ENCODE assay signal across 17 cellular contexts in the genomic region with DNA sequence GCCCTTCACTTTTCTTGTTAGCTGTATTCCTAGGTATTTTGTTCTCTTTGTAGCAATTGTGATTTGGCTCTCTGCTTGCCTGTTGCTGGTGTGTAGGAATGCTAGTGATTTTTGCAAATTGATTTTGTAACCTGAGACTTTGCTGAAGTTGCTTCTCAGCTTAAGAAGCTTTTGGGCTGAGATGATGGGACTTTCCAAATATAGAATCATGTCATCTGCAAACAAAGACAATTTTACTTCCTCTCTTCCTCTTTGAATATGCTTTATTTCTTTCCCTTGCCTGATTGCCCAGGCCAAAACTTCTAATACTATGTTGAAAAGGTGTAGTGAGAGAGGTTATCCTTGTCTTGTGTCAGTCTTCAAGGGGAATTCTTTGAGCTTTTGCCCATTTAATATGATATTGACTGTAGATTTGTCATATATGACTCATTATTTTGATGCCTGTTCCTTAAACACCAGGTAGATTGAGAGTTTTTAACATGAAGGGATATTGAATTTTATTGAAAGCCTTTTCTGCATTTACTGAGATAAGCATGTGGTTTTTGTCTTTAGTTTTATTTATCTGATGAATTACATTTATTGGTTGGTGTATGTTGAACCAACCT. TPM values are rescaled to one million over a fixed set of nuclear protein-coding genes. Genes with fewer than 3 reads are reported as not detected.
DNase-seq lines count a peak whose midpoint lies in the region; ATAC-seq and TF ChIP-seq lines count a peak whose summit lies in the region.
"Had no signal": no experiment of that assay in that cellular context is flagged by ENCODE, and none has a peak within 500 bp of the region (broad histone marks: within the 10 kb centered on the region; RNA-seq: fewer than 3 reads in every experiment).

No MANE protein-coding gene starts in this region.

- no peaks in the 10 kb centered on the region for H3K27me3 ChIP-seq in IMR-90 (ENCODE audit: control insufficient read depth, insufficient read depth, low read length)
- no peaks in the 10 kb centered on the region for H3K27me3 ChIP-seq in naive thymus-derived CD4-positive, alpha-beta T cell (ENCODE audit: control insufficient read depth in 2 of 2, insufficient read depth in 2 of 2, low read length in 2 of 2)

- no peaks in the 10 kb centered on the region for H3K9me3 ChIP-seq in IMR-90 (ENCODE audit: control insufficient read depth, insufficient read depth, low read length)
- H3K9me3 ChIP-seq in naive thymus-derived CD4-positive, alpha-beta T cell (ENCODE audit: control insufficient read depth in 2 of 3, low read length in 3 of 3), result peaks cover 0 to 3% (median 0%) of the 10 kb centered on the region in 3 experiments
- H3K9me3 ChIP-seq: thoracic aorta had no signal

- POLR2A ChIA-PET in activated CD4-positive, alpha-beta T cell treated with anti-CD3 and anti-CD28 coated beads for 36 hours (lab: Charles Lee), result interaction anchor here (0.5 to 2.7 kb wide), 2 partner anchors 37 to 55 kb away, joined by 4 to 8 read pairs; partner anchors contain the start of gene CLEC2D
- POLR2A ChIA-PET in IMR-90 (lab: Charles Lee; ENCODE audit: unreplicated experiment), result interaction anchor here (0.6 kb wide), 1 partner anchor 50 kb away, joined by 5 read pairs; no protein-coding TSS in a partner anchor
- POLR2A ChIA-PET in naive thymus-derived CD4-positive, alpha-beta T cell (lab: Charles Lee), result interaction anchor here (0.7 to 5.3 kb wide), 16 partner anchors 9 to 91 kb away, joined by 3 to 79 read pairs (median 4); no protein-coding TSS in a partner anchor

- H3K18ac ChIP-seq in IMR-90 (ENCODE audit: low read depth, low read length), result no peak overlapping the region

- peak overlapping the region; percentile 52 for H3K27ac Mint-ChIP-seq in activated CD4-positive, alpha-beta T cell treated with anti-CD3 and anti-CD28 coated beads for 36 hours
- H3K27ac Mint-ChIP-seq in activated T-helper 1 cell treated with anti-CD3 and anti-CD28 coated beads, Interleukin-12 subunit alpha, Interleukin-12 subunit beta, Interleukin-2, Interleukin-4 antibody, amounts not matched to agents 30 ng/mL and 10 ng/mL and 1 ng/mL, durations not matched to agents 14 hours and 24 hours and 36 hours, result peak overlapping the region; percentile 77
- peak overlapping the region; percentile 58 to 96 (median 87) for H3K27ac Mint-ChIP-seq in naive thymus-derived CD4-positive, alpha-beta T cell

- no TSS peak for BruUV-seq in IMR-90 (replicated peaks; lab: Mats Ljungman, UMichigan)

- H3K56ac ChIP-seq in IMR-90 (ENCODE audit: extremely low read depth, insufficient read depth, low read length), result no peak overlapping the region

- TF ChIP-seq RAD21 in IMR-90 (IDR thresholded peaks at IDR 0.05; ENCODE audit: low read length), result no peak

- no peak overlapping the region for H3K4ac ChIP-seq in IMR-90 (ENCODE audit: low read depth, low read length)

- no peak overlapping the region for H2BK15ac ChIP-seq in IMR-90 (ENCODE audit: low read depth, low read length)

- no peak overlapping the region for H3K4me3 ChIP-seq in IMR-90 (ENCODE audit: insufficient read depth, low read depth, low read length)
- peak overlapping the region; percentile 13 for H3K4me3 ChIP-seq in naive thymus-derived CD4-positive, alpha-beta T cell (ENCODE audit: low read length)
- H3K4me3 ChIP-seq: thoracic aorta had no signal

- H2AFZ ChIP-seq in IMR-90 (replicated peaks; ENCODE audit: low read length, poor library complexity), result no peak overlapping the region

- no peak overlapping the region for H3K14ac ChIP-seq in IMR-90 (replicated peaks; ENCODE audit: low read depth, low read length)

- no peaks in the 10 kb centered on the region for H3K9me1 ChIP-seq in IMR-90 (ENCODE audit: insufficient read depth, low read length)

- H4K8ac ChIP-seq in IMR-90 (ENCODE audit: low read depth in 2 of 2, low read length in 2 of 2), result no peak overlapping the region

- no peak overlapping the region for H2AK5ac ChIP-seq in IMR-90 (ENCODE audit: low read depth, low read length)

- in situ Hi-C loops in IMR-90 (cut with MboI; ENCODE audit: low sequenced_read_pairs), result loop anchor here (5.0 to 25.0 kb wide), 2 partner anchors 69 to 369 kb away; no protein-coding TSS in a partner anchor

- H3K79me1 ChIP-seq in IMR-90 (ENCODE audit: low read depth in 1 of 2, low read length in 2 of 2), result no peaks in the 10 kb centered on the region

- no peak overlapping the region for H4K5ac ChIP-seq in IMR-90 (ENCODE audit: low read depth, low read length)

- intact Hi-C loops in activated CD4-positive, alpha-beta T cell treated with anti-CD3 and anti-CD28 coated beads for 36 hours (cut with DNase I, micrococcal nuclease), result loop anchor here in 1 of 2 experiments (1.0 kb wide), 1 partner anchor 28 kb away; no protein-coding TSS in a partner anchor
- intact Hi-C loops in IMR-90 (cut with micrococcal nuclease), result no loop called here
- intact Hi-C loops in activated T-helper 1 cell treated with anti-CD3 and anti-CD28 coated beads, Interleukin-12 subunit alpha, Interleukin-12 subunit beta, Interleukin-2, Interleukin-4 antibody, amounts not matched to agents 30 ng/mL and 10 ng/mL and 1 ng/mL, durations not matched to agents 14 hours and 24 hours and 36 hours (cut with micrococcal nuclease), result loop anchor here (1.0 kb wide), 1 partner anchor 8 kb away; no protein-coding TSS in a partner anchor
- intact Hi-C loops in naive thymus-derived CD4-positive, alpha-beta T cell (cut with micrococcal nuclease), result loop anchor here (2.0 to 10.0 kb wide), 4 partner anchors 19 to 241 kb away; no protein-coding TSS in a partner anchor

- no peak overlapping the region for H3K9ac ChIP-seq in IMR-90 (ENCODE audit: low read depth, low read length)

- H3K36me3 Mint-ChIP-seq in activated CD4-positive, alpha-beta T cell treated with anti-CD3 and anti-CD28 coated beads for 36 hours (ENCODE audit: low read depth), result peaks cover 21% of the 10 kb centered on the region
- peaks cover 44% of the 10 kb centered on the region for H3K36me3 Mint-ChIP-seq in activated T-helper 1 cell treated with anti-CD3 and anti-CD28 coated beads, Interleukin-12 subunit alpha, Interleukin-12 subunit beta, Interleukin-2, Interleukin-4 antibody, amounts not matched to agents 30 ng/mL and 10 ng/mL and 1 ng/mL, durations not matched to agents 14 hours and 24 hours and 36 hours (ENCODE audit: low read depth)
- peaks cover 5 to 53% (median 13%) of the 10 kb centered on the region in 5 donors for H3K36me3 Mint-ChIP-seq in naive thymus-derived CD4-positive, alpha-beta T cell

- no peak overlapping the region for H2AK9ac ChIP-seq in IMR-90 (replicated peaks; ENCODE audit: low read depth, low read length, poor library complexity)

- no peak overlapping the region for H4K91ac ChIP-seq in IMR-90 (ENCODE audit: insufficient read depth, low read depth, low read length)

- DNase-seq in activated CD4-positive, alpha-beta T cell treated with anti-CD3 and anti-CD28 coated beads for 36 hours, result no peak
- no peak for DNase-seq in activated CD4-positive, alpha-beta T cell treated with anti-CD3 and anti-CD28 coated beads, Interleukin-2, amount 50 U/mL, for 1 hour
- DNase-seq in IMR-90 (peak; percentile 20), NCI-H1105 (lab: John Stamatoyannopoulos, UW) (no peak), NCI-H1694 (lab: John Stamatoyannopoulos, UW) (no peak)
- no peak for DNase-seq in activated T-helper 1 cell treated with anti-CD3 and anti-CD28 coated beads, Interleukin-12 subunit alpha, Interleukin-12 subunit beta, Interleukin-2, Interleukin-4 antibody, amounts not matched to agents 30 ng/mL and 10 ng/mL and 1 ng/mL, durations not matched to agents 14 hours and 24 hours and 36 hours (ENCODE audit: low spot score)
- DNase-seq in naive thymus-derived CD4-positive, alpha-beta T cell, result peak in 2 of 9 donors; percentile 22 to 23
- DNase-seq: ACHN; cerebellar nuclear complex; DMS 273 treated with DMSO at 0.1 percent for 48 hours; NK-92 treated with Interleukin-12 subunit alpha and Interleukin-12 subunit beta, amount 100 ng/mL, for 24 hours had no signal

- no peak overlapping the region for H2BK20ac ChIP-seq in IMR-90 (ENCODE audit: low read depth, low read length)

- H3K4me3 Mint-ChIP-seq in activated CD4-positive, alpha-beta T cell treated with anti-CD3 and anti-CD28 coated beads for 36 hours, result no peak overlapping the region
- peak overlapping the region; percentile 56 for H3K4me3 Mint-ChIP-seq in activated T-helper 1 cell treated with anti-CD3 and anti-CD28 coated beads, Interleukin-12 subunit alpha, Interleukin-12 subunit beta, Interleukin-2, Interleukin-4 antibody, amounts not matched to agents 30 ng/mL and 10 ng/mL and 1 ng/mL, durations not matched to agents 14 hours and 24 hours and 36 hours
- H3K4me3 Mint-ChIP-seq in naive thymus-derived CD4-positive, alpha-beta T cell, result peak overlapping the region in 9 of 10 donors; percentile 61 to 81 (median 70)

- H3K27ac ChIP-seq in IMR-90 (ENCODE audit: insufficient read depth, low read length), result no peak overlapping the region
- H3K27ac ChIP-seq in naive thymus-derived CD4-positive, alpha-beta T cell (ENCODE audit: low read depth, low read length), result peak overlapping the region; percentile 50
- H3K27ac ChIP-seq: epithelial cell of prostate, thoracic aorta had no signal

- no peaks in the 10 kb centered on the region for H4K20me1 ChIP-seq in IMR-90 (ENCODE audit: insufficient read depth, low read length)

- no peak overlapping the region for H2BK5ac ChIP-seq in IMR-90 (ENCODE audit: low read depth, low read length, poor library complexity, severe bottlenecking)

- CTCF ChIA-PET in activated CD4-positive, alpha-beta T cell treated with anti-CD3 and anti-CD28 coated beads for 36 hours (lab: Charles Lee), result interaction anchor here (0.7 to 4.3 kb wide), 16 partner anchors 9 to 374 kb away, joined by 3 to 53 read pairs (median 4); no protein-coding TSS in a partner anchor
- CTCF ChIA-PET in IMR-90 (lab: Yijun Ruan, JAX), result interaction anchor here (1.0 kb wide), 1 partner anchor 12 kb away, joined by 3 read pairs; no protein-coding TSS in a partner anchor
- CTCF ChIA-PET in naive thymus-derived CD4-positive, alpha-beta T cell (lab: Charles Lee), result interaction anchor here (0.7 to 7.6 kb wide), 5 partner anchors 16 to 73 kb away, joined by 3 to 89 read pairs (median 4); partner anchors contain the start of gene CLEC2D

- no peaks in the 10 kb centered on the region for H3K27me3 Mint-ChIP-seq in activated CD4-positive, alpha-beta T cell treated with anti-CD3 and anti-CD28 coated beads for 36 hours
- no peaks in the 10 kb centered on the region for H3K27me3 Mint-ChIP-seq in activated T-helper 1 cell treated with anti-CD3 and anti-CD28 coated beads, Interleukin-12 subunit alpha, Interleukin-12 subunit beta, Interleukin-2, Interleukin-4 antibody, amounts not matched to agents 30 ng/mL and 10 ng/mL and 1 ng/mL, durations not matched to agents 14 hours and 24 hours and 36 hours (ENCODE audit: insufficient read depth)
- no peaks in the 10 kb centered on the region for H3K27me3 Mint-ChIP-seq in naive thymus-derived CD4-positive, alpha-beta T cell

- no peak overlapping the region for H2BK120ac ChIP-seq in IMR-90 (ENCODE audit: low read depth, low read length)

- ATAC-seq in activated CD4-positive, alpha-beta T cell treated with anti-CD3 and anti-CD28 coated beads for 36 hours, result no peak
- ATAC-seq in IMR-90 (ENCODE audit: low read depth) (no peak), GM21528 (IDR thresholded peaks at IDR 0.05; ENCODE audit: low FRiP score, unreplicated experiment) (no peak)
- ATAC-seq in naive thymus-derived CD4-positive, alpha-beta T cell, result no peak
- ATAC-seq: SK-N-SH treated with all-trans-retinoic acid at 6 μM for 48 hours had no signal

- no peak overlapping the region for H3K4me2 ChIP-seq in IMR-90 (ENCODE audit: low read depth, low read length)

- no peak for TF ChIP-seq POLR2A in IMR-90 (IDR thresholded peaks at IDR 0.05; ENCODE audit: low read depth, low read length)

- TF ChIP-seq CTCF in IMR-90 (conservative IDR thresholded peaks at IDR 0.05; ENCODE audit: low read depth, low read length), result no peak

- dilution Hi-C loops in IMR-90 (cut with HindIII; ENCODE audit: low sequenced_read_pairs, unreplicated experiment), result loop anchor here (10.0 kb wide), 1 partner anchor 71 kb away; no protein-coding TSS in a partner anchor

- no peaks in the 10 kb centered on the region for H3K36me3 ChIP-seq in IMR-90 (ENCODE audit: control insufficient read depth, insufficient read depth, low read length)
- H3K36me3 ChIP-seq in naive thymus-derived CD4-positive, alpha-beta T cell (ENCODE audit: control insufficient read depth in 2 of 3, insufficient read depth in 3 of 3, low read length in 3 of 3), result no peaks in the 10 kb centered on the region
- H3K36me3 ChIP-seq: thoracic aorta had no signal

- no peaks in the 10 kb centered on the region for H3K4me1 ChIP-seq in IMR-90 (ENCODE audit: control insufficient read depth, insufficient read depth, low read length)
- peaks cover 49% of the 10 kb centered on the region in 2 donors for H3K4me1 ChIP-seq in naive thymus-derived CD4-positive, alpha-beta T cell (ENCODE audit: control insufficient read depth in 2 of 2, insufficient read depth in 2 of 2, low read length in 2 of 2)

- H3K9me3 Mint-ChIP-seq in activated CD4-positive, alpha-beta T cell treated with anti-CD3 and anti-CD28 coated beads for 36 hours (ENCODE audit: low read depth), result peaks cover 22% of the 10 kb centered on the region
- peaks cover 18% of the 10 kb centered on the region for H3K9me3 Mint-ChIP-seq in activated T-helper 1 cell treated with anti-CD3 and anti-CD28 coated beads, Interleukin-12 subunit alpha, Interleukin-12 subunit beta, Interleukin-2, Interleukin-4 antibody, amounts not matched to agents 30 ng/mL and 10 ng/mL and 1 ng/mL, durations not matched to agents 14 hours and 24 hours and 36 hours
- peaks cover 0 to 28% (median 12%) of the 10 kb centered on the region in 11 donors for H3K9me3 Mint-ChIP-seq in naive thymus-derived CD4-positive, alpha-beta T cell

- peaks cover 63% of the 10 kb centered on the region for H3K4me1 Mint-ChIP-seq in activated CD4-positive, alpha-beta T cell treated with anti-CD3 and anti-CD28 coated beads for 36 hours
- peaks cover 75% of the 10 kb centered on the region for H3K4me1 Mint-ChIP-seq in activated T-helper 1 cell treated with anti-CD3 and anti-CD28 coated beads, Interleukin-12 subunit alpha, Interleukin-12 subunit beta, Interleukin-2, Interleukin-4 antibody, amounts not matched to agents 30 ng/mL and 10 ng/mL and 1 ng/mL, durations not matched to agents 14 hours and 24 hours and 36 hours (ENCODE audit: low read depth)
- H3K4me1 Mint-ChIP-seq in naive thymus-derived CD4-positive, alpha-beta T cell, result peaks cover 44 to 95% (median 88%) of the 10 kb centered on the region in 7 donors

- no peak overlapping the region for H3K23ac ChIP-seq in IMR-90 (ENCODE audit: low read depth, low read length)

RNA-seq across cellular contexts. Expression of gene CLECL1, which starts 26.7 kb away (rescaled TPM):
- 1 to 10 TPM; 3.1 to 3.8 TPM for total RNA-seq in activated CD4-positive, alpha-beta T cell treated with anti-CD3 and anti-CD28 coated beads for 36 hours
- not detected in 2 replicates for total RNA-seq in IMR-90 (2012; rRNA removed)
- polyA plus RNA-seq in IMR-90 (2012; rRNA removed), result not detected in 2 replicates
- not detected in 2 replicates for polyA plus RNA-seq in IMR-90 (2012; cell fraction: cytosol; rRNA removed)
- not detected in 2 replicates for polyA plus RNA-seq in IMR-90 (2012; cell fraction: nucleus; rRNA removed; ENCODE audit: low replicate concordance)
- 7.6 and 9.1 TPM in 2 replicates for total RNA-seq in activated T-helper 1 cell treated with anti-CD3 and anti-CD28 coated beads, Interleukin-12 subunit alpha, Interleukin-12 subunit beta, Interleukin-2, Interleukin-4 antibody, amounts not matched to agents 30 ng/mL and 10 ng/mL and 1 ng/mL, durations not matched to agents 14 hours and 24 hours and 36 hours
- 1 to 10 TPM in 2 of 5 experiments, under 1 TPM in 1, not detected in 2; 0.43 to 6.1 (median 2.5) TPM for total RNA-seq in naive thymus-derived CD4-positive, alpha-beta T cell
- polyA plus RNA-seq in naive thymus-derived CD4-positive, alpha-beta T cell, result under 1 TPM; 0.38 to 0.39 TPM
- total RNA-seq: kidney epithelial cell, M059J had no signal

RNA-seq across cellular contexts. Expression of gene CLEC2D, which starts 36.7 kb away (rescaled TPM):
- total RNA-seq in activated CD4-positive, alpha-beta T cell treated with anti-CD3 and anti-CD28 coated beads for 36 hours, result 100 to 1,000 TPM; 190 to 212 TPM
- total RNA-seq in IMR-90 (2012; rRNA removed), result 0.72 and 1.1 TPM in 2 replicates
- polyA plus RNA-seq in IMR-90 (2012; rRNA removed), result 0.80 and 1.2 TPM in 2 replicates
- polyA plus RNA-seq in IMR-90 (2012; cell fraction: cytosol; rRNA removed), result 0.05 and 0.08 TPM in 2 replicates
- polyA plus RNA-seq in IMR-90 (2012; cell fraction: nucleus; rRNA removed; ENCODE audit: low replicate concordance), result 2.3 and 18.8 TPM in 2 replicates
- total RNA-seq in activated T-helper 1 cell treated with anti-CD3 and anti-CD28 coated beads, Interleukin-12 subunit alpha, Interleukin-12 subunit beta, Interleukin-2, Interleukin-4 antibody, amounts not matched to agents 30 ng/mL and 10 ng/mL and 1 ng/mL, durations not matched to agents 14 hours and 24 hours and 36 hours, result 371 and 395 TPM in 2 replicates
- 100 to 1,000 TPM; 182 to 378 (median 327) TPM for total RNA-seq in naive thymus-derived CD4-positive, alpha-beta T cell
- polyA plus RNA-seq in naive thymus-derived CD4-positive, alpha-beta T cell, result 100 to 1,000 TPM; 319 to 323 TPM

RNA-seq across cellular contexts. Expression of gene CD69, which starts 54.5 kb away (rescaled TPM):
- total RNA-seq in activated CD4-positive, alpha-beta T cell treated with anti-CD3 and anti-CD28 coated beads for 36 hours, result 100 to 1,000 TPM in 1 of 2 experiments, 10 to 100 TPM in 1; 97.9 to 127 TPM
- not detected in 2 replicates for total RNA-seq in IMR-90 (2012; rRNA removed)
- polyA plus RNA-seq in IMR-90 (2012; rRNA removed), result not detected in 2 replicates
- not detected in 2 replicates for polyA plus RNA-seq in IMR-90 (2012; cell fraction: cytosol; rRNA removed)
- 0.08 TPM in 1 of 2 replicates, not detected in the other for polyA plus RNA-seq in IMR-90 (2012; cell fraction: nucleus; rRNA removed; ENCODE audit: low replicate concordance)
- total RNA-seq in activated T-helper 1 cell treated with anti-CD3 and anti-CD28 coated beads, Interleukin-12 subunit alpha, Interleukin-12 subunit beta, Interleukin-2, Interleukin-4 antibody, amounts not matched to agents 30 ng/mL and 10 ng/mL and 1 ng/mL, durations not matched to agents 14 hours and 24 hours and 36 hours, result 90.5 and 93.2 TPM in 2 replicates
- 100 to 1,000 TPM in 3 of 5 experiments, 10 to 100 TPM in 2; 25.8 to 588 (median 125) TPM for total RNA-seq in naive thymus-derived CD4-positive, alpha-beta T cell
- polyA plus RNA-seq in naive thymus-derived CD4-positive, alpha-beta T cell, result 100 to 1,000 TPM; 113 to 201 TPM

Comparison
In these comparisons a context has a peak if more than half of its experiments do, and no peak if none do; other contexts are left out.
1. RNA of gene CLEC2D, which starts 36.7 kb away (total RNA-seq): 371 to 395 TPM in activated T-helper 1 cell treated with anti-CD3 and anti-CD28 coated beads, Interleukin-12 subunit alpha, Interleukin-12 subunit beta, Interleukin-2, Interleukin-4 antibody, amounts not matched to agents 30 ng/mL and 10 ng/mL and 1 ng/mL, durations not matched to agents 14 hours and 24 hours and 36 hours, 182 to 378 TPM in naive thymus-derived CD4-positive, alpha-beta T cell and 190 to 212 TPM in activated CD4-positive, alpha-beta T cell treated with anti-CD3 and anti-CD28 coated beads for 36 hours; 0.72 to 1.1 TPM in IMR-90; every median in the first group is over 10 times any median in the second.
2. RNA of gene CD69, which starts 54.5 kb away (total RNA-seq): 97.9 to 127 TPM in activated CD4-positive, alpha-beta T cell treated with anti-CD3 and anti-CD28 coated beads for 36 hours, 25.8 to 588 TPM in naive thymus-derived CD4-positive, alpha-beta T cell and 90.5 to 93.2 TPM in activated T-helper 1 cell treated with anti-CD3 and anti-CD28 coated beads, Interleukin-12 subunit alpha, Interleukin-12 subunit beta, Interleukin-2, Interleukin-4 antibody, amounts not matched to agents 30 ng/mL and 10 ng/mL and 1 ng/mL, durations not matched to agents 14 hours and 24 hours and 36 hours; not detected in IMR-90; every median in the first group is over 10 times any median in the second.
3. Peak in every context shown above with its lines, with median percentiles within 50 percentile points of each other: H3K27ac Mint-ChIP-seq.